1 cellular context compared by ENCODE assay signal in the genomic region with DNA sequence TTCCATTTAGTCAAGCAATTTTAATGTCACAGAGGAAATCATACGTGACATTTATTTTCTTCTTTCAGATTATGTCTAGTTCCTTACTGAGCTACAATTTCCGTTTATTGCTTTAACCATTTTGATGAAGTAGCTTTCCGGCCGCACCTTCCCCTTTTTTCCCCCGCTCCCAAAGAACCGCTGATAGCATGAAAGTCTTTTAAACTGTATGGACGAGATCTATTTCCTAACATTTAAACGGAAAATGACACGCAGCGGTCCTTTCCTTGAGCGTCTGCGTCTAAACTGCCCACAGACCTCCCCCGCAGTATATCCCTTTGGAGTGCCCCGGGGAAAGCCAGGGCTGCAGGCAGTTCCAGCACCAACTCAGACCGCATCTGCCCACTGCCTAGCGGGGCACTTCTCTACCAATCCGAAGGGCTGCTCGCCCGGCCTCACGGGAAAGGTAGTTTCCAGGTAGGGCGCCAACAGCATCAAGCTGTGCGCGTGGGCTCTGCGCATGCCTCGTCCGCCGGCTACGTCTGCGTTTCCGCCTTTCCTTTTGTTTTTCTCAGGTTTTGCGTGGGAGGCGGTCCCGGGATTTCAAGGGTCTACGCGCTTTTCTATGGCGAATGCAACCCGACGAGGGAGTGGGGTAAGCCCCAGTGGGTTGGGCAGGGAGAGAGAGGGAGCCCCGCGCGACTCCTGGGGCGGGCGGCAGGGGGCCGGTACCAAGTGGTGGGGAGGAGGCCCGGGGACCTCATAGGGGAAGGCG.
TF ChIP-seq lines count a peak whose summit lies in the region.

A gene (plus strand): TSS at position 526 of the 754 bp plus-strand sequence. CDS start 1,667 bp downstream, outside the sequence.

TF ChIP-seq in HepG2, 621 proteins besides CTCF, POLR2A, EP300 and RAD21 (continued from another document):
- TF ChIP-seq, protein P1, sequence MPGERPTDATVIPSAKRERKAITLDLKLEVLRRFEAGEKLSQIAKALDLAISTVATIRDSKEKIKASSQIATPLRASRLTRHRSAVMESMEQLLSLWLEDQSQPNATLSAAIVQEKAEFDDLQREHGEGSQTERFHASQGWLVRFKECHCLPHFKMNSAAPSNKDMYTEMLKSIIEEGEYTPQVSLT (CRISPR knock-in tag; IDR thresholded peaks at IDR 0.05; ENCODE audit: borderline replicate concordance, low read depth): no peak
- TF ChIP-seq SALL2 (CRISPR knock-in tag; IDR thresholded peaks at IDR 0.05): peak; percentile 43; the same call in 1 of the 2 replicates
- TF ChIP-seq RBAK (CRISPR knock-in tag; IDR thresholded peaks at IDR 0.05): no peak
- TF ChIP-seq ZNF652 (CRISPR knock-in tag; IDR thresholded peaks at IDR 0.05; ENCODE audit: borderline replicate concordance, low read depth): peak; percentile 37; the same call in 1 of the 2 replicates
- TF ChIP-seq, protein P2, sequence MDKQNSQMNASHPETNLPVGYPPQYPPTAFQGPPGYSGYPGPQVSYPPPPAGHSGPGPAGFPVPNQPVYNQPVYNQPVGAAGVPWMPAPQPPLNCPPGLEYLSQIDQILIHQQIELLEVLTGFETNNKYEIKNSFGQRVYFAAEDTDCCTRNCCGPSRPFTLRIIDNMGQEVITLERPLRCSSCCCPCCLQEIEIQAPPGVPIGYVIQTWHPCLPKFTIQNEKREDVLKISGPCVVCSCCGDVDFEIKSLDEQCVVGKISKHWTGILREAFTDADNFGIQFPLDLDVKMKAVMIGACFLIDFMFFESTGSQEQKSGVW (CRISPR knock-in tag; IDR thresholded peaks at IDR 0.05; ENCODE audit: borderline replicate concordance): no peak
- TF ChIP-seq, protein P3, sequence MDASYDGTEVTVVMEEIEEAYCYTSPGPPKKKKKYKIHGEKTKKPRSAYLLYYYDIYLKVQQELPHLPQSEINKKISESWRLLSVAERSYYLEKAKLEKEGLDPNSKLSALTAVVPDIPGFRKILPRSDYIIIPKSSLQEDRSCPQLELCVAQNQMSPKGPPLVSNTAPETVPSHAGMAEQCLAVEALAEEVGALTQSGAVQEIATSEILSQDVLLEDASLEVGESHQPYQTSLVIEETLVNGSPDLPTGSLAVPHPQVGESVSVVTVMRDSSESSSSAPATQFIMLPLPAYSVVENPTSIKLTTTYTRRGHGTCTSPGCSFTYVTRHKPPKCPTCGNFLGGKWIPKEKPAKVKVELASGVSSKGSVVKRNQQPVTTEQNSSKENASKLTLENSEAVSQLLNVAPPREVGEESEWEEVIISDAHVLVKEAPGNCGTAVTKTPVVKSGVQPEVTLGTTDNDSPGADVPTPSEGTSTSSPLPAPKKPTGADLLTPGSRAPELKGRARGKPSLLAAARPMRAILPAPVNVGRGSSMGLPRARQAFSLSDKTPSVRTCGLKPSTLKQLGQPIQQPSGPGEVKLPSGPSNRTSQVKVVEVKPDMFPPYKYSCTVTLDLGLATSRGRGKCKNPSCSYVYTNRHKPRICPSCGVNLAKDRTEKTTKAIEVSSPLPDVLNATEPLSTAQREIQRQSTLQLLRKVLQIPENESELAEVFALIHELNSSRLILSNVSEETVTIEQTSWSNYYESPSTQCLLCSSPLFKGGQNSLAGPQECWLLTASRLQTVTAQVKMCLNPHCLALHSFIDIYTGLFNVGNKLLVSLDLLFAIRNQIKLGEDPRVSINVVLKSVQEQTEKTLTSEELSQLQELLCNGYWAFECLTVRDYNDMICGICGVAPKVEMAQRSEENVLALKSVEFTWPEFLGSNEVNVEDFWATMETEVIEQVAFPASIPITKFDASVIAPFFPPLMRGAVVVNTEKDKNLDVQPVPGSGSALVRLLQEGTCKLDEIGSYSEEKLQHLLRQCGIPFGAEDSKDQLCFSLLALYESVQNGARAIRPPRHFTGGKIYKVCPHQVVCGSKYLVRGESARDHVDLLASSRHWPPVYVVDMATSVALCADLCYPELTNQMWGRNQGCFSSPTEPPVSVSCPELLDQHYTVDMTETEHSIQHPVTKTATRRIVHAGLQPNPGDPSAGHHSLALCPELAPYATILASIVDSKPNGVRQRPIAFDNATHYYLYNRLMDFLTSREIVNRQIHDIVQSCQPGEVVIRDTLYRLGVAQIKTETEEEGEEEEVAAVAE (CRISPR knock-in tag; IDR thresholded peaks at IDR 0.05; ENCODE audit: borderline replicate concordance): peak; percentile 56; the same call in 1 of the 2 replicates
- TF ChIP-seq, protein P4, sequence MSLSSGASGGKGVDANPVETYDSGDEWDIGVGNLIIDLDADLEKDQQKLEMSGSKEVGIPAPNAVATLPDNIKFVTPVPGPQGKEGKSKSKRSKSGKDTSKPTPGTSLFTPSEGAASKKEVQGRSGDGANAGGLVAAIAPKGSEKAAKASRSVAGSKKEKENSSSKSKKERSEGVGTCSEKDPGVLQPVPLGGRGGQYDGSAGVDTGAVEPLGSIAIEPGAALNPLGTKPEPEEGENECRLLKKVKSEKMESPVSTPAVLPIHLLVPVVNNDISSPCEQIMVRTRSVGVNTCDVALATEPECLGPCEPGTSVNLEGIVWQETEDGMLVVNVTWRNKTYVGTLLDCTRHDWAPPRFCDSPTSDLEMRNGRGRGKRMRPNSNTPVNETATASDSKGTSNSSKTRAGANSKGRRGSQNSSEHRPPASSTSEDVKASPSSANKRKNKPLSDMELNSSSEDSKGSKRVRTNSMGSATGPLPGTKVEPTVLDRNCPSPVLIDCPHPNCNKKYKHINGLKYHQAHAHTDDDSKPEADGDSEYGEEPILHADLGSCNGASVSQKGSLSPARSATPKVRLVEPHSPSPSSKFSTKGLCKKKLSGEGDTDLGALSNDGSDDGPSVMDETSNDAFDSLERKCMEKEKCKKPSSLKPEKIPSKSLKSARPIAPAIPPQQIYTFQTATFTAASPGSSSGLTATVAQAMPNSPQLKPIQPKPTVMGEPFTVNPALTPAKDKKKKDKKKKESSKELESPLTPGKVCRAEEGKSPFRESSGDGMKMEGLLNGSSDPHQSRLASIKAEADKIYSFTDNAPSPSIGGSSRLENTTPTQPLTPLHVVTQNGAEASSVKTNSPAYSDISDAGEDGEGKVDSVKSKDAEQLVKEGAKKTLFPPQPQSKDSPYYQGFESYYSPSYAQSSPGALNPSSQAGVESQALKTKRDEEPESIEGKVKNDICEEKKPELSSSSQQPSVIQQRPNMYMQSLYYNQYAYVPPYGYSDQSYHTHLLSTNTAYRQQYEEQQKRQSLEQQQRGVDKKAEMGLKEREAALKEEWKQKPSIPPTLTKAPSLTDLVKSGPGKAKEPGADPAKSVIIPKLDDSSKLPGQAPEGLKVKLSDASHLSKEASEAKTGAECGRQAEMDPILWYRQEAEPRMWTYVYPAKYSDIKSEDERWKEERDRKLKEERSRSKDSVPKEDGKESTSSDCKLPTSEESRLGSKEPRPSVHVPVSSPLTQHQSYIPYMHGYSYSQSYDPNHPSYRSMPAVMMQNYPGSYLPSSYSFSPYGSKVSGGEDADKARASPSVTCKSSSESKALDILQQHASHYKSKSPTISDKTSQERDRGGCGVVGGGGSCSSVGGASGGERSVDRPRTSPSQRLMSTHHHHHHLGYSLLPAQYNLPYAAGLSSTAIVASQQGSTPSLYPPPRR (CRISPR knock-in tag; IDR thresholded peaks at IDR 0.05; ENCODE audit: borderline replicate concordance): no peak
- peak; percentile 49; the same call in 1 of the 2 replicates for TF ChIP-seq SIN3A (IDR thresholded peaks at IDR 0.05; ENCODE audit: borderline replicate concordance, low read depth, low read length)
- no peak for TF ChIP-seq ZMYM2 (CRISPR knock-in tag; IDR thresholded peaks at IDR 0.05)
- no peak for TF ChIP-seq THYN1 (CRISPR knock-in tag; IDR thresholded peaks at IDR 0.05; ENCODE audit: borderline replicate concordance, low read depth)
- no peak for TF ChIP-seq EZH2 (conservative IDR thresholded peaks at IDR 0.05; ENCODE audit: low read depth, low read length)
- peak; percentile 81; the same call in 1 of the 2 replicates for TF ChIP-seq ZNF256 (CRISPR knock-in tag; conservative IDR thresholded peaks at IDR 0.05)
- TF ChIP-seq MAFK (conservative IDR thresholded peaks at IDR 0.05 in 1 of 2, IDR thresholded peaks at IDR 0.05 in 1 of 2; ENCODE audit: low read length in 2 of 2): no peak
- TF ChIP-seq FLYWCH1 (CRISPR knock-in tag; IDR thresholded peaks at IDR 0.05): no peak
- no peak for TF ChIP-seq MED13 (CRISPR knock-in tag; IDR thresholded peaks at IDR 0.05)
- TF ChIP-seq, protein P5, sequence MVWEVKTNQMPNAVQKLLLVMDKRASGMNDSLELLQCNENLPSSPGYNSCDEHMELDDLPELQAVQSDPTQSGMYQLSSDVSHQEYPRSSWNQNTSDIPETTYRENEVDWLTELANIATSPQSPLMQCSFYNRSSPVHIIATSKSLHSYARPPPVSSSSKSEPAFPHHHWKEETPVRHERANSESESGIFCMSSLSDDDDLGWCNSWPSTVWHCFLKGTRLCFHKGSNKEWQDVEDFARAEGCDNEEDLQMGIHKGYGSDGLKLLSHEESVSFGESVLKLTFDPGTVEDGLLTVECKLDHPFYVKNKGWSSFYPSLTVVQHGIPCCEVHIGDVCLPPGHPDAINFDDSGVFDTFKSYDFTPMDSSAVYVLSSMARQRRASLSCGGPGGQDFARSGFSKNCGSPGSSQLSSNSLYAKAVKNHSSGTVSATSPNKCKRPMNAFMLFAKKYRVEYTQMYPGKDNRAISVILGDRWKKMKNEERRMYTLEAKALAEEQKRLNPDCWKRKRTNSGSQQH (CRISPR knock-in tag; IDR thresholded peaks at IDR 0.05; ENCODE audit: low read depth): peak; percentile 31; the same call in 1 of the 2 replicates
- TF ChIP-seq SAP130 (CRISPR knock-in tag; IDR thresholded peaks at IDR 0.05; ENCODE audit: low read depth): peak; percentile 50
- TF ChIP-seq ZNF768 (CRISPR knock-in tag; IDR thresholded peaks at IDR 0.05): no peak
- TF ChIP-seq, protein P6, sequence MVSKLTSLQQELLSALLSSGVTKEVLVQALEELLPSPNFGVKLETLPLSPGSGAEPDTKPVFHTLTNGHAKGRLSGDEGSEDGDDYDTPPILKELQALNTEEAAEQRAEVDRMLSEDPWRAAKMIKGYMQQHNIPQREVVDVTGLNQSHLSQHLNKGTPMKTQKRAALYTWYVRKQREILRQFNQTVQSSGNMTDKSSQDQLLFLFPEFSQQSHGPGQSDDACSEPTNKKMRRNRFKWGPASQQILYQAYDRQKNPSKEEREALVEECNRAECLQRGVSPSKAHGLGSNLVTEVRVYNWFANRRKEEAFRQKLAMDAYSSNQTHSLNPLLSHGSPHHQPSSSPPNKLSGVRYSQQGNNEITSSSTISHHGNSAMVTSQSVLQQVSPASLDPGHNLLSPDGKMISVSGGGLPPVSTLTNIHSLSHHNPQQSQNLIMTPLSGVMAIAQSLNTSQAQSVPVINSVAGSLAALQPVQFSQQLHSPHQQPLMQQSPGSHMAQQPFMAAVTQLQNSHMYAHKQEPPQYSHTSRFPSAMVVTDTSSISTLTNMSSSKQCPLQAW (CRISPR knock-in tag; IDR thresholded peaks at IDR 0.05): no peak
- no peak for TF ChIP-seq SRSF9 (IDR thresholded peaks at IDR 0.05; ENCODE audit: borderline replicate concordance, insufficient read depth, low read depth, low read length, poor library complexity, severe bottlenecking)
- TF ChIP-seq ZBTB42 (CRISPR knock-in tag; IDR thresholded peaks at IDR 0.05): no peak
- no peak for TF ChIP-seq ZNF878 (CRISPR knock-in tag; IDR thresholded peaks at IDR 0.05)
- peak; percentile 72; the same call in 1 of the 2 replicates for TF ChIP-seq HOXA5 (CRISPR knock-in tag; IDR thresholded peaks at IDR 0.05)
- no peak for TF ChIP-seq ZNF549 (CRISPR knock-in tag; IDR thresholded peaks at IDR 0.05)
- TF ChIP-seq, protein P7, sequence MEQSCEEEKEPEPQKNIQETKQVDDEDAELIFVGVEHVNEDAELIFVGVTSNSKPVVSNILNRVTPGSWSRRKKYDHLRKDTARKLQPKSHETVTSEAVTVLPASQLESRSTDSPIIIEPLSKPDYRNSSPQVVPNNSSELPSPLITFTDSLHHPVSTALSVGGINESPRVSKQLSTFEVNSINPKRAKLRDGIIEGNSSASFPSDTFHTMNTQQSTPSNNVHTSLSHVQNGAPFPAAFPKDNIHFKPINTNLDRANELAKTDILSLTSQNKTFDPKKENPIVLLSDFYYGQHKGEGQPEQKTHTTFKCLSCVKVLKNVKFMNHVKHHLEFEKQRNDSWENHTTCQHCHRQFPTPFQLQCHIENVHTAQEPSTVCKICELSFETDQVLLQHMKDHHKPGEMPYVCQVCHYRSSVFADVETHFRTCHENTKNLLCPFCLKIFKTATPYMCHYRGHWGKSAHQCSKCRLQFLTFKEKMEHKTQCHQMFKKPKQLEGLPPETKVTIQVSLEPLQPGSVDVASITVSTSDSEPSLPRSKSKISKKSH (CRISPR knock-in tag; IDR thresholded peaks at IDR 0.05; ENCODE audit: borderline replicate concordance): no peak
- no peak for TF ChIP-seq TRIM24 (CRISPR knock-in tag; IDR thresholded peaks at IDR 0.05)
- no peak for TF ChIP-seq SMAD9 (CRISPR knock-in tag; IDR thresholded peaks at IDR 0.05)
- TF ChIP-seq TARDBP (CRISPR knock-in tag; IDR thresholded peaks at IDR 0.05): peak; percentile 32; the same call in 1 of the 2 replicates
- no peak for TF ChIP-seq RBFOX2 (IDR thresholded peaks at IDR 0.05; ENCODE audit: low read depth, low read length)
- no peak for TF ChIP-seq MBNL3 (CRISPR knock-in tag; conservative IDR thresholded peaks at IDR 0.05)
- no peak for TF ChIP-seq TCF7L2 (IDR thresholded peaks at IDR 0.05; ENCODE audit: low read depth, low read length)
- TF ChIP-seq, protein P8, sequence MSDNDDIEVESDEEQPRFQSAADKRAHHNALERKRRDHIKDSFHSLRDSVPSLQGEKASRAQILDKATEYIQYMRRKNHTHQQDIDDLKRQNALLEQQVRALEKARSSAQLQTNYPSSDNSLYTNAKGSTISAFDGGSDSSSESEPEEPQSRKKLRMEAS (IDR thresholded peaks at IDR 0.05): no peak
- no peak for TF ChIP-seq RCOR2 (CRISPR knock-in tag; IDR thresholded peaks at IDR 0.05)
- TF ChIP-seq, protein P9, sequence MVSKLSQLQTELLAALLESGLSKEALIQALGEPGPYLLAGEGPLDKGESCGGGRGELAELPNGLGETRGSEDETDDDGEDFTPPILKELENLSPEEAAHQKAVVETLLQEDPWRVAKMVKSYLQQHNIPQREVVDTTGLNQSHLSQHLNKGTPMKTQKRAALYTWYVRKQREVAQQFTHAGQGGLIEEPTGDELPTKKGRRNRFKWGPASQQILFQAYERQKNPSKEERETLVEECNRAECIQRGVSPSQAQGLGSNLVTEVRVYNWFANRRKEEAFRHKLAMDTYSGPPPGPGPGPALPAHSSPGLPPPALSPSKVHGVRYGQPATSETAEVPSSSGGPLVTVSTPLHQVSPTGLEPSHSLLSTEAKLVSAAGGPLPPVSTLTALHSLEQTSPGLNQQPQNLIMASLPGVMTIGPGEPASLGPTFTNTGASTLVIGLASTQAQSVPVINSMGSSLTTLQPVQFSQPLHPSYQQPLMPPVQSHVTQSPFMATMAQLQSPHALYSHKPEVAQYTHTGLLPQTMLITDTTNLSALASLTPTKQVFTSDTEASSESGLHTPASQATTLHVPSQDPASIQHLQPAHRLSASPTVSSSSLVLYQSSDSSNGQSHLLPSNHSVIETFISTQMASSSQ (IDR thresholded peaks at IDR 0.05; ENCODE audit: low read depth): no peak
- TF ChIP-seq, protein P9 (CRISPR knock-in tag; IDR thresholded peaks at IDR 0.05; ENCODE audit: borderline replicate concordance): no peak
- peak; percentile 79 for TF ChIP-seq ZC3H4 (CRISPR knock-in tag; IDR thresholded peaks at IDR 0.05; ENCODE audit: borderline replicate concordance)
